In the genomic region with DNA sequence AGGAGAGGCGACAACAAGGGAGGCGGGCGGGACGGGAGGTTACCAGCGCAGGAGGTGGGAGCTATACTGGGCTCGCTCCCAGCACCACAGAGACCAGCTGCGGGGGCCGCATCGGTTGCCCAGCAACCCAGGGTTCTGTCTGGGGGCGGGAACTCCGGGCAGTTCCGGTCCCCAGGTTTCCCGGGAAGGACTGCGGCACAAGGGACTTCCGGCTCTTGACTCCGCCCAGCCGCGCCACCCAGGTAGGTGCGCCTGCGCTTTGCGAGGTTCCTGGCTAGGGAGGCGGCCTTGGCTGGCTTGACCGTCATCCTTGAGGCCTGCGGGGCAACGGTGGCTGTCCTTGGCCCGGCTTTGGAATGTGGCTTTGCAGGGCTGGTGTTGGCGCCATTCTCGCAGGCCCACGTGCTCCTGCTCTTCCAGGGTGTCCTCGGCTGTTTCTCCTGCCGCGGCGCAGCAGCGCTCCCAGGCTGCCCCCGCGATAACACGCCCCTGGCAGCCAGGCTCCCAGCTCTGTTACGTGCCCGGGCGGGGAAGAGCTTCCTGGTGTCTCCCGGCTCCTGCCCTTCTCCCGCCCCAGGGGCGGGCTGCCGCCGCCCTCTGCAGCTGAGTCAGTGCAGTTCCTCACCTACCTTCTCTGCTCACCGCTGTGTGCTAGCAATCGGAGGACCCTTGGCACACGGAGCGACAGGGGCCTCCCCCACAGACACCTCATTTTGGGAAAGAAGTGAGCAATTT, we compare ENCODE assay signal across 8 cellular contexts. TPM values are rescaled to one million over a fixed set of nuclear protein-coding genes. Genes with fewer than 3 reads are reported as not detected.
DNase-seq lines count a peak whose midpoint lies in the region; ATAC-seq and TF ChIP-seq lines count a peak whose summit lies in the region.

A gene with protein sequence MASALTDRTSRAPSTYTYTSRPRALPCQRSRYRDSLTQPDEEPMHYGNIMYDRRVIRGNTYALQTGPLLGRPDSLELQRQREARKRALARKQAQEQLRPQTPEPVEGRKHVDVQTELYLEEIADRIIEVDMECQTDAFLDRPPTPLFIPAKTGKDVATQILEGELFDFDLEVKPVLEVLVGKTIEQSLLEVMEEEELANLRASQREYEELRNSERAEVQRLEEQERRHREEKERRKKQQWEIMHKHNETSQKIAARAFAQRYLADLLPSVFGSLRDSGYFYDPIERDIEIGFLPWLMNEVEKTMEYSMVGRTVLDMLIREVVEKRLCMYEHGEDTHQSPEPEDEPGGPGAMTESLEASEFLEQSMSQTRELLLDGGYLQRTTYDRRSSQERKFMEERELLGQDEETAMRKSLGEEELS (minus strand): TSS at position 534 of the 735 bp plus-strand sequence. CDS start 652 bp downstream, outside the sequence.

- H3K27me3 ChIP-seq in DND-41 (ENCODE audit: insufficient read depth, low read length, poor library complexity), result no peaks in the 10 kb centered on the region
- no peaks in the 10 kb centered on the region for H3K27me3 ChIP-seq in esophagus squamous epithelium

- no peaks in the 10 kb centered on the region for H3K9me3 ChIP-seq in DND-41 (ENCODE audit: insufficient read depth, low read length, severe bottlenecking)
- no peaks in the 10 kb centered on the region for H3K9me3 ChIP-seq in esophagus squamous epithelium

- no peaks in the 10 kb centered on the region for H3K9me3 Mint-ChIP-seq in activated T-cell treated with anti-CD3 and anti-CD28 coated beads, Interleukin-2, amount 50 U/mL, for 72 hours

- H3K4me1 Mint-ChIP-seq in activated T-cell treated with anti-CD3 and anti-CD28 coated beads, Interleukin-2, amount 50 U/mL, for 72 hours (ENCODE audit: low read depth), result peaks cover 51% of the 10 kb centered on the region

- H3K4me3 Mint-ChIP-seq in activated T-cell treated with anti-CD3 and anti-CD28 coated beads, Interleukin-2, amount 50 U/mL, for 72 hours, result peak within 1 kb of the TSS; percentile 89 to 99

- H3K36me3 ChIP-seq in DND-41 (ENCODE audit: insufficient read depth, low read length) (no peaks in the 10 kb centered on the region), esophagus squamous epithelium (no peaks in the 10 kb centered on the region)

- peaks cover 4 to 5% of the 10 kb centered on the region in 2 donors for H3K36me3 Mint-ChIP-seq in activated T-cell treated with anti-CD3 and anti-CD28 coated beads, Interleukin-2, amount 50 U/mL, for 72 hours (ENCODE audit: insufficient read depth in 2 of 2)

- peak within 1 kb of the TSS; percentile 86 for H3K27ac ChIP-seq in DND-41 (ENCODE audit: low read length)
- peak within 1 kb of the TSS; percentile 88 to 96 (median 90) for H3K27ac ChIP-seq in esophagus squamous epithelium

- TF ChIP-seq CTCF in DND-41 (IDR thresholded peaks at IDR 0.05; ENCODE audit: borderline replicate concordance, extremely low read depth, low read length, poor library complexity, severe bottlenecking) (peak; percentile 45), esophagus squamous epithelium (IDR thresholded peaks at IDR 0.05) (peak in 4 of 6 experiments; percentile 20 to 38 (median 31))

- H3K4me3 ChIP-seq in DND-41 (ENCODE audit: low read depth in 1 of 2, low read length in 2 of 2), result peak within 1 kb of the TSS; percentile 58 to 85
- peak within 1 kb of the TSS; percentile 79 to 93 (median 87) for H3K4me3 ChIP-seq in esophagus squamous epithelium

- H3K4me1 ChIP-seq in DND-41 (ENCODE audit: insufficient read depth, low read length) (peaks cover 24% of the 10 kb centered on the region), esophagus squamous epithelium (peaks cover 3 to 59% (median 16%) of the 10 kb centered on the region in 3 donors)

- H3K27ac Mint-ChIP-seq in activated T-cell treated with anti-CD3 and anti-CD28 coated beads, Interleukin-2, amount 50 U/mL, for 72 hours, result peak within 1 kb of the TSS; percentile 93

- intact Hi-C loops in esophagus squamous epithelium (cut with DNase I), result no loop called here

- no peaks in the 10 kb centered on the region for H3K27me3 Mint-ChIP-seq in activated T-cell treated with anti-CD3 and anti-CD28 coated beads, Interleukin-2, amount 50 U/mL, for 72 hours (ENCODE audit: low read depth)

- H3K9ac ChIP-seq in DND-41 (ENCODE audit: low read depth, low read length), result peak within 1 kb of the TSS; percentile 78

- peak within 1 kb of the TSS; percentile 90 for H3K4me2 ChIP-seq in DND-41 (ENCODE audit: insufficient read depth, low read length)

- H3K79me2 ChIP-seq in DND-41 (ENCODE audit: insufficient read depth, low read length), result 0 out of 2 replicates have a peak, but pooled peaks cover 4% of the 10 kb centered on the region

- WGBS in esophagus squamous epithelium, 2 donors, result 0% methylated on average over 10 to 11 of the region's 49 CpGs

- H2AFZ ChIP-seq in DND-41 (ENCODE audit: low read depth, low read length), result peak within 1 kb of the TSS; percentile 96

- H4K20me1 ChIP-seq in DND-41 (ENCODE audit: insufficient read depth, low read length), result no peaks in the 10 kb centered on the region

- ATAC-seq in DND-41 (ENCODE audit: insufficient read depth, low read depth) (peak; percentile 91), GM21737 (IDR thresholded peaks at IDR 0.05; ENCODE audit: unreplicated experiment) (peak; percentile 96)
- peak; percentile 84 for ATAC-seq in activated T-cell treated with anti-CD3 and anti-CD28 coated beads, Interleukin-2, amount 50 U/mL, for 72 hours (replicated peaks in 1 of 2)

- DNase-seq in DND-41 (peak; percentile 92), KG1 (lab: John Stamatoyannopoulos, UW) (peak; percentile 92), esophagus squamous epithelium (lab: John Stamatoyannopoulos, UW) (peak; percentile 47), myocyte (ENCODE audit: low read depth) (peak; percentile 98)
- DNase-seq in activated T-cell treated with anti-CD3 and anti-CD28 coated beads, Interleukin-2, amount 50 U/mL, for 72 hours, result peak; percentile 91 to 94
- DNase-seq in stimulated activated CD8-positive, alpha-beta memory T cell treated with anti-CD3 and anti-CD28 coated beads, Interleukin-7, amount 100 ng/mL, for 4 hours (ENCODE audit: low read depth in 2 of 2), result peak; percentile 84 to 89

- peak in 3 of 4 donors; percentile 30 to 82 (median 38) for TF ChIP-seq POLR2A in esophagus squamous epithelium (IDR thresholded peaks at IDR 0.05)

TF ChIP-seq in PFSK-1, 5 proteins besides CTCF, POLR2A, EP300 and RAD21:
- peak in 1 of 2 experiments; percentile 52; a peak in 1 of 4 replicates for TF ChIP-seq REST (IDR thresholded peaks at IDR 0.05; ENCODE audit: insufficient read depth in 1 of 2, low read depth in 2 of 2, low read length in 2 of 2)
- peak; percentile 76; the same call in 1 of the 2 replicates for TF ChIP-seq TAF1 (IDR thresholded peaks at IDR 0.05; ENCODE audit: borderline replicate concordance, insufficient read depth, low read length)
- TF ChIP-seq POLR2AphosphoS5 (IDR thresholded peaks at IDR 0.05; ENCODE audit: low read depth, low read length), result peak; percentile 97
- peak; percentile 54 for TF ChIP-seq FOXP2 (optimal IDR thresholded peaks at IDR 0.05; ENCODE audit: borderline replicate concordance, extremely low read depth, extremely low read length, insufficient read depth)
- TF ChIP-seq SIN3A (IDR thresholded peaks at IDR 0.05; ENCODE audit: borderline replicate concordance, insufficient read depth, low read length), result 0 out of 2 replicates have a peak, but pooled peaks have one; percentile 62

RNA-seq across cellular contexts. Expression of the gene that starts here (rescaled TPM):
- polyA plus RNA-seq in PFSK-1 (2012; ENCODE audit: insufficient read length, low read depth), result 4.4 TPM
- total RNA-seq in activated T-cell treated with anti-CD3 and anti-CD28 coated beads, Interleukin-2, amount 50 U/mL, for 72 hours, result 1 to 10 TPM; 6.1 to 6.3 TPM
- 10 to 100 TPM in 2 of 4 donors, 1 to 10 TPM in 2; 8.0 to 13.2 (median 11.2) TPM for total RNA-seq in esophagus squamous epithelium
- total RNA-seq in myocyte, result 6.6 and 8.8 TPM in 2 replicates
- polyA plus RNA-seq in myocyte (2012), result 6.6 TPM

Comparison
In these comparisons a context has a peak if more than half of its experiments do, and no peak if none do; other contexts are left out.
1. Peak in every context shown above with its lines: DNase-seq, ATAC-seq, H3K4me3 ChIP-seq and H3K27ac ChIP-seq.
2. DNase-seq: peak in every context shown above with its lines; median percentile 98 in myocyte; 92 in activated T-cell treated with anti-CD3 and anti-CD28 coated beads, Interleukin-2, amount 50 U/mL, for 72 hours; 92 in DND-41; 92 in KG1; 86 in stimulated activated CD8-positive, alpha-beta memory T cell treated with anti-CD3 and anti-CD28 coated beads, Interleukin-7, amount 100 ng/mL, for 4 hours; 47 in esophagus squamous epithelium.